Comparison of ENCODE assay signal across 19 cellular contexts in genomic region chr5:65647941-65648340, GRCh38. TPM values are rescaled to one million over a fixed set of nuclear protein-coding genes. Genes with fewer than 3 reads are reported as not detected.
"Had no signal": no experiment of that assay in that cellular context is flagged by ENCODE, and none has a peak within 500 bp of the region (broad histone marks: within the 10 kb centered on the region; RNA-seq: fewer than 3 reads in every experiment).

No MANE protein-coding gene starts in this region.

- H3K27ac ChIP-seq: ascending aorta, gastrocnemius medialis, heart left ventricle, tibial artery had no signal

- H3K9me3 ChIP-seq: ascending aorta, gastrocnemius medialis, heart left ventricle, prostate gland, tibial artery had no signal

- H3K27ac Mint-ChIP-seq: activated CD4-positive, alpha-beta T cell treated with anti-CD3 and anti-CD28 coated beads, Interleukin-2, amount 10 ng/mL, durations not matched to agents 7 days and 5 days; activated CD8-positive, alpha-beta T cell treated with anti-CD3 and anti-CD28 coated beads, Interleukin-2, amount 10 ng/mL, durations not matched to agents 7 days and 5 days; activated naive CD4-positive, alpha-beta T cell treated with anti-CD3 and anti-CD28 coated beads for 36 hours; activated T-cell treated with anti-CD3 and anti-CD28 coated beads, Interleukin-2, amount 50 U/mL, for 24 hours; activated T-helper 2 cell treated with anti-CD3 and anti-CD28 coated beads, Interferon-gamma antibody, Interleukin-2, Interleukin-4, amounts not matched to agents 10 μg/mL and 5 μg/mL and 100 μg/mL, durations not matched to agents 14 hours and 24 hours and 36 hours; nephron had no signal

- H3K4me1 ChIP-seq: ascending aorta, gastrocnemius medialis, heart left ventricle, prostate gland, tibial artery had no signal

- H3K9me3 Mint-ChIP-seq: activated CD4-positive, alpha-beta T cell treated with anti-CD3 and anti-CD28 coated beads, Interleukin-2, amount 10 ng/mL, durations not matched to agents 7 days and 5 days; activated naive CD4-positive, alpha-beta T cell treated with anti-CD3 and anti-CD28 coated beads for 36 hours; activated T-cell treated with anti-CD3 and anti-CD28 coated beads, Interleukin-2, amount 50 U/mL, for 24 hours; activated T-helper 2 cell treated with anti-CD3 and anti-CD28 coated beads, Interferon-gamma antibody, Interleukin-2, Interleukin-4, amounts not matched to agents 10 μg/mL and 5 μg/mL and 100 μg/mL, durations not matched to agents 14 hours and 24 hours and 36 hours; nephron had no signal

- H3K27me3 Mint-ChIP-seq: activated CD4-positive, alpha-beta T cell treated with anti-CD3 and anti-CD28 coated beads, Interleukin-2, amount 10 ng/mL, durations not matched to agents 7 days and 5 days; activated T-cell treated with anti-CD3 and anti-CD28 coated beads, Interleukin-2, amount 50 U/mL, for 24 hours had no signal

- H3K4me3 ChIP-seq: ascending aorta, gastrocnemius medialis, heart left ventricle, prostate gland, tibial artery had no signal

- ATAC-seq: activated CD4-positive, CD25-positive, alpha-beta regulatory T cell treated with anti-CD3 and anti-CD28 coated beads, Interleukin-2, amount 50 U/mL, for 24 hours; activated CD8-positive, alpha-beta T cell treated with anti-CD3 and anti-CD28 coated beads, Interleukin-2, amount 10 ng/mL, durations not matched to agents 7 days and 5 days; esophagus mucosa; gastrocnemius medialis; heart left ventricle; right cardiac atrium; stimulated activated naive CD8-positive, alpha-beta T cell treated with anti-CD3 and anti-CD28 coated beads, Interleukin-15, Interleukin-2, amounts not matched to agents 100 U/mL and 50 U/mL, for 24 hours had no signal

- H3K27me3 ChIP-seq: ascending aorta, gastrocnemius medialis, heart left ventricle, tibial artery had no signal

- H3K36me3 ChIP-seq: prostate gland had no signal

- H3K4me3 Mint-ChIP-seq: activated CD4-positive, alpha-beta T cell treated with anti-CD3 and anti-CD28 coated beads, Interleukin-2, amount 10 ng/mL, durations not matched to agents 7 days and 5 days; activated CD8-positive, alpha-beta T cell treated with anti-CD3 and anti-CD28 coated beads, Interleukin-2, amount 10 ng/mL, durations not matched to agents 7 days and 5 days; activated naive CD4-positive, alpha-beta T cell treated with anti-CD3 and anti-CD28 coated beads for 36 hours; activated T-cell treated with anti-CD3 and anti-CD28 coated beads, Interleukin-2, amount 50 U/mL, for 24 hours; nephron had no signal

- H3K4me1 Mint-ChIP-seq: nephron had no signal

- DNase-seq: activated CD4-positive, alpha-beta T cell treated with anti-CD3 and anti-CD28 coated beads, Interleukin-2, amount 10 ng/mL, durations not matched to agents 7 days and 5 days; activated CD8-positive, alpha-beta T cell treated with anti-CD3 and anti-CD28 coated beads, Interleukin-2, amount 10 ng/mL, durations not matched to agents 7 days and 5 days; activated naive CD4-positive, alpha-beta T cell treated with anti-CD3 and anti-CD28 coated beads for 36 hours; activated T-cell treated with anti-CD3 and anti-CD28 coated beads, Interleukin-2, amount 50 U/mL, for 24 hours; cerebellar nuclear complex; cortex of kidney; gastrocnemius medialis; heart left ventricle; right cardiac atrium; stimulated activated CD4-positive, alpha-beta T cell treated with anti-CD3 and anti-CD28 coated beads, Interleukin-2, amount 100 ng/mL, for 24 hours; stimulated activated naive CD8-positive, alpha-beta T cell treated with anti-CD3 and anti-CD28 coated beads, Interleukin-15, Interleukin-2, amounts not matched to agents 100 U/mL and 50 U/mL, for 24 hours; substantia nigra; tibial artery had no signal

RNA-seq across cellular contexts. Expression of gene SHLD3, which starts 23.1 kb away (rescaled TPM):
- total RNA-seq: ascending aorta had no signal
